ENCODE assay signal across 8 cellular contexts in the genomic region with DNA sequence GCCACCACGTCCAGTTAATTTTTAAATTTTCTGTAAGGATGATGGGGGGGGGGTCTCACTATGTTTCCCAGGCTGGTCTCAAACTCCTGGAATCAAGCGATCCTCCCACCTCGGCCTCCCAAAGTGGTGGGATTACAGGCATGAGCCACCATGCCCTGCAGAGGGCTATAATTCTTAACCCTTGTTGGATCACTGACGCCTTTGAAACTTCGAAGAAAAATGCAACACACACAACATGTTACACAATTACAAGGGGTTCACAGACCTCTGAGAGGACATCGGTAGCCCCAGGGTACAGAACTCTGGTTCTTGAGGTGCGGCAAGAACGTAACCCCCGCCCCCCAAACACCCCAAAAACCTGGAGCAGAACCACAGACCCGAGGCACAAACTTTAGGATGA. TPM values are rescaled to one million over a fixed set of nuclear protein-coding genes. Genes with fewer than 3 reads are reported as not detected.
DNase-seq lines count a peak whose midpoint lies in the region; ATAC-seq, FAIRE-seq and TF ChIP-seq lines count a peak whose summit lies in the region.

No MANE protein-coding gene starts in this region.

- TF ChIP-seq CTCF in hepatocyte (IDR thresholded peaks at IDR 0.05; ENCODE audit: poor library complexity) (no peak), GM10248 (IDR thresholded peaks at IDR 0.05; ENCODE audit: control extremely low read depth, extremely low read depth, low read depth, missing control alignments) (no peak)

- H3K4me3 Mint-ChIP-seq in activated CD8-positive, alpha-beta T cell treated with anti-CD3 and anti-CD28 coated beads, Interleukin-2, amount 10 ng/mL, durations not matched to agents 7 days and 5 days, result peak overlapping the region; percentile 59

- H4K20me1 ChIP-seq in hepatocyte (ENCODE audit: insufficient read depth, poor library complexity, severe bottlenecking), result no peaks in the 10 kb centered on the region

- H3K4me3 ChIP-seq in HAP-1 (peak overlapping the region; percentile 28; the same call in 1 of the 2 replicates), hepatocyte (peak overlapping the region; percentile 14), small intestine (ENCODE audit: low read depth in 1 of 2, low read length in 2 of 2) (peak overlapping the region; percentile 38 to 61)

- TF ChIP-seq POLR2A in GM12892 (IDR thresholded peaks at IDR 0.05; ENCODE audit: low read depth, low read length), result no peak

- no peaks in the 10 kb centered on the region for H3K36me3 Mint-ChIP-seq in activated CD8-positive, alpha-beta T cell treated with anti-CD3 and anti-CD28 coated beads, Interleukin-2, amount 10 ng/mL, durations not matched to agents 7 days and 5 days (ENCODE audit: low read depth)

- in situ Hi-C loops in HAP-1 (cut with MboI; ENCODE audit: low sequenced_read_pairs), result no loop called here

- H3K36me3 ChIP-seq in HAP-1 (replicated peaks) (no peaks in the 10 kb centered on the region), hepatocyte (replicated peaks; ENCODE audit: insufficient read depth, low read depth) (no peaks in the 10 kb centered on the region), small intestine (ENCODE audit: control insufficient read depth in 2 of 2, insufficient read depth in 2 of 2, low read length in 2 of 2) (no peaks in the 10 kb centered on the region)

- H3K27me3 ChIP-seq in HAP-1 (ENCODE audit: low read depth), result no peaks in the 10 kb centered on the region
- H3K27me3 ChIP-seq in hepatocyte, result no peaks in the 10 kb centered on the region
- no peaks in the 10 kb centered on the region for H3K27me3 ChIP-seq in small intestine (ENCODE audit: control insufficient read depth in 2 of 2, insufficient read depth in 2 of 2, low read length in 2 of 2)

- peak overlapping the region; percentile 78 for H3K4me2 ChIP-seq in hepatocyte

- POLR2A ChIA-PET in activated CD8-positive, alpha-beta T cell treated with anti-CD3 and anti-CD28 coated beads, Interleukin-2, amount 10 ng/mL, durations not matched to agents 7 days and 5 days (lab: Charles Lee), result no interaction called here
- POLR2A ChIA-PET in GM10248 (lab: Yijun Ruan, JAX), result no interaction called here

- peak overlapping the region; percentile 51 for H2AFZ ChIP-seq in hepatocyte

- DNase-seq in HAP-1 (ENCODE audit: low spot score in 2 of 2) (no peak), hepatocyte (ENCODE audit: low spot score) (no peak), small intestine (no peak), HCEC 1CT (no peak), GM12892 (ENCODE audit: insufficient read length) (no peak), GM10248 (ENCODE audit: extremely low spot score) (no peak)
- DNase-seq in activated CD8-positive, alpha-beta T cell treated with anti-CD3 and anti-CD28 coated beads, Interleukin-2, amount 10 ng/mL, durations not matched to agents 7 days and 5 days, result no peak

- peaks cover 21% of the 10 kb centered on the region for H3K4me1 Mint-ChIP-seq in activated CD8-positive, alpha-beta T cell treated with anti-CD3 and anti-CD28 coated beads, Interleukin-2, amount 10 ng/mL, durations not matched to agents 7 days and 5 days (ENCODE audit: low read depth)

- H3K9me3 Mint-ChIP-seq in activated CD8-positive, alpha-beta T cell treated with anti-CD3 and anti-CD28 coated beads, Interleukin-2, amount 10 ng/mL, durations not matched to agents 7 days and 5 days (ENCODE audit: insufficient read depth), result no peaks in the 10 kb centered on the region

- H3K4me1 ChIP-seq in HAP-1 (peaks cover 10% of the 10 kb centered on the region; the same call in 1 of the 2 replicates), hepatocyte (ENCODE audit: insufficient read depth) (no peaks in the 10 kb centered on the region), small intestine (ENCODE audit: control insufficient read depth in 2 of 2, insufficient read depth in 1 of 2, low read depth in 1 of 2, low read length in 1 of 2) (peaks cover 0 to 3% of the 10 kb centered on the region in 2 donors)

- H3K9me3 ChIP-seq in HAP-1 (no peaks in the 10 kb centered on the region), hepatocyte (ENCODE audit: low read depth) (no peaks in the 10 kb centered on the region), small intestine (ENCODE audit: control insufficient read depth, low read depth) (no peaks in the 10 kb centered on the region)

- no peaks in the 10 kb centered on the region for H3K79me2 ChIP-seq in hepatocyte

- peaks cover 32% of the 10 kb centered on the region for H3K27me3 Mint-ChIP-seq in activated CD8-positive, alpha-beta T cell treated with anti-CD3 and anti-CD28 coated beads, Interleukin-2, amount 10 ng/mL, durations not matched to agents 7 days and 5 days (ENCODE audit: low read depth)

- CTCF ChIA-PET in activated CD8-positive, alpha-beta T cell treated with anti-CD3 and anti-CD28 coated beads, Interleukin-2, amount 10 ng/mL, durations not matched to agents 7 days and 5 days (lab: Charles Lee), result interaction anchor here (0.7 to 12.6 kb wide), 7 partner anchors 7 to 112 kb away, joined by 3 to 735 read pairs (median 5); no protein-coding TSS in a partner anchor
- CTCF ChIA-PET in GM10248 (lab: Yijun Ruan, JAX), result interaction anchor here (14.6 to 20.7 kb wide), 2 partner anchors 8 to 82 kb away, joined by 123 to 641 read pairs; no protein-coding TSS in a partner anchor

- H3K27ac ChIP-seq in hepatocyte, result peak overlapping the region; percentile 69
- H3K27ac ChIP-seq in small intestine (ENCODE audit: low read depth in 1 of 2, low read length in 1 of 2), result peak overlapping the region in 1 of 2 donors; percentile 69

- no peak for ATAC-seq in activated CD8-positive, alpha-beta T cell treated with anti-CD3 and anti-CD28 coated beads, Interleukin-2, amount 10 ng/mL, durations not matched to agents 7 days and 5 days
- no peak for ATAC-seq in GM21529 (IDR thresholded peaks at IDR 0.05; ENCODE audit: unreplicated experiment)

- H3K27ac Mint-ChIP-seq in activated CD8-positive, alpha-beta T cell treated with anti-CD3 and anti-CD28 coated beads, Interleukin-2, amount 10 ng/mL, durations not matched to agents 7 days and 5 days, result no peak overlapping the region

- FAIRE-seq in small intestine (lab: Jason Lieb, UNC) (no peak), GM12892 (lab: Jason Lieb, UNC) (no peak)

- WGBS in hepatocyte (ENCODE audit: low lambda C conversion rate, missing lambda C conversion rate), result 58% methylated on average over 10 of the region's 10 CpGs
- WGBS in small intestine, 3 donors, result 47 to 55% (median 53%) methylated on average over 10 of the region's 10 CpGs

- no peaks in the 10 kb centered on the region for H3K9me2 ChIP-seq in hepatocyte (replicated peaks; ENCODE audit: insufficient read depth)

RNA-seq across cellular contexts. Expression of a gene that starts 8.4 kb away (rescaled TPM):
- 10 to 100 TPM; 15.2 to 16.0 TPM for total RNA-seq in activated CD8-positive, alpha-beta T cell treated with anti-CD3 and anti-CD28 coated beads, Interleukin-2, amount 10 ng/mL, durations not matched to agents 7 days and 5 days
- 21.2 and 23.3 TPM in 2 replicates for total RNA-seq in hepatocyte
- polyA plus RNA-seq in hepatocyte (27.6 and 32.5 TPM in 2 replicates), small intestine (10 to 100 TPM; 14.1 to 21.7 (median 17.3) TPM)
- polyA plus RNA-seq in GM12892 (2012; ENCODE audit: missing spikeins), result 7.2 TPM

RNA-seq across cellular contexts. Expression of a gene that starts 40.3 kb away (rescaled TPM):
- not detected for total RNA-seq in activated CD8-positive, alpha-beta T cell treated with anti-CD3 and anti-CD28 coated beads, Interleukin-2, amount 10 ng/mL, durations not matched to agents 7 days and 5 days
- 0.07 and 0.40 TPM in 2 replicates for total RNA-seq in hepatocyte
- polyA plus RNA-seq in hepatocyte, result 0.19 TPM in 1 of 2 replicates, not detected in the other
- polyA plus RNA-seq in small intestine, result 10 to 100 TPM in 1 of 3 donors, 1 to 10 TPM in 2; 6.0 to 11.3 (median 6.5) TPM
- not detected for polyA plus RNA-seq in GM12892 (2012; ENCODE audit: missing spikeins)
